Comparison of ENCODE assay signal across 8 cellular contexts in genomic region chr17:17496189-17497064, GRCh38. TPM values are rescaled to one million over a fixed set of nuclear protein-coding genes. Genes with fewer than 3 reads are reported as not detected.
DNase-seq lines count a peak whose midpoint lies in the region; ATAC-seq and TF ChIP-seq lines count a peak whose summit lies in the region.

Gene RASD1, minus strand, starts transcription at chr17:17496395. Its CDS starts 214 bp downstream, at chr17:17496181.

- peak within 1 kb of the TSS; percentile 75 for H3K4me3 Mint-ChIP-seq in chondrocyte (ENCODE audit: unreplicated experiment)

- TF ChIP-seq CTCF in GM12875 (IDR thresholded peaks at IDR 0.05; ENCODE audit: borderline replicate concordance, insufficient read depth, low read depth, low read length) (peak; percentile 93), chondrocyte (IDR thresholded peaks at IDR 0.05) (peak; percentile 98)

- H3K27ac ChIP-seq in layer of hippocampus (ENCODE audit: low read depth, low read length), result peak within 1 kb of the TSS; percentile 82

- peak within 1 kb of the TSS; percentile 57 for H3K27ac Mint-ChIP-seq in chondrocyte (ENCODE audit: unreplicated experiment)

- peak within 1 kb of the TSS; percentile 35 for H3K4me3 ChIP-seq in GM12875 (ENCODE audit: low read depth, low read length)

- H3K4me1 Mint-ChIP-seq in chondrocyte (ENCODE audit: low read depth), result peaks cover 12% of the 10 kb centered on the region

- H3K27me3 Mint-ChIP-seq in chondrocyte (ENCODE audit: low read depth), result peaks cover 2% of the 10 kb centered on the region

- no peaks in the 10 kb centered on the region for H3K27me3 ChIP-seq in layer of hippocampus (ENCODE audit: control insufficient read depth, insufficient read depth, low read length)

- DNase-seq in NCI-H2171 (lab: John Stamatoyannopoulos, UW) (peak; percentile 71), chondrocyte (ENCODE audit: low spot score) (peak; percentile 92)
- DNase-seq in activated CD4-positive, alpha-beta T cell treated with anti-CD3 and anti-CD28 coated beads for 1 hour, result peak; percentile 69
- peak; percentile 57 to 79 (median 62) for DNase-seq in stimulated activated CD4-positive, alpha-beta T cell treated with anti-CD3 and anti-CD28 coated beads, Interleukin-1b, Interleukin-23, amount 100 ng/mL, for 24 hours (ENCODE audit: low read depth in 4 of 4, low spot score in 1 of 4)

- no peaks in the 10 kb centered on the region for H3K9me3 Mint-ChIP-seq in chondrocyte (ENCODE audit: low read depth)

- peaks cover 5% of the 10 kb centered on the region for H3K36me3 Mint-ChIP-seq in chondrocyte (ENCODE audit: low read depth)

- ATAC-seq in HG02885 (IDR thresholded peaks at IDR 0.05; ENCODE audit: poor library complexity, unreplicated experiment) (peak; percentile 77), HG02938 (IDR thresholded peaks at IDR 0.05; ENCODE audit: unreplicated experiment) (no peak)

RNA-seq across cellular contexts. Expression of gene RASD1, which starts in this region (rescaled TPM):
- total RNA-seq in chondrocyte, result 0.31 to 0.72 TPM (median 0.42 TPM) in 3 replicates

Comparison
In these comparisons a context has a peak if more than half of its experiments do, and no peak if none do; other contexts are left out.
1. Peak in DNase-seq in chondrocyte; RNA of the gene not detected or under 1 TPM.